Comparison of ENCODE assay signal across 20 cellular contexts in genomic region chr5:164741376-164741775, GRCh38.
DNase-seq lines count a peak whose midpoint lies in the region; ATAC-seq and TF ChIP-seq lines count a peak whose summit lies in the region.
"Had no signal": no experiment of that assay in that cellular context is flagged by ENCODE, and none has a peak within 500 bp of the region (broad histone marks: within the 10 kb centered on the region; RNA-seq: fewer than 3 reads in every experiment).

No MANE protein-coding gene starts in this region.

- no peak overlapping the region for H3K4me3 Mint-ChIP-seq in activated CD8-positive, alpha-beta memory T cell treated with anti-CD3 and anti-CD28 coated beads, Interleukin-2, amount 10 ng/mL, durations not matched to agents 7 days and 5 days
- H3K4me3 Mint-ChIP-seq: activated T-helper 1 cell treated with anti-CD3 and anti-CD28 coated beads, Interleukin-12 subunit alpha, Interleukin-12 subunit beta, Interleukin-2, Interleukin-4 antibody, amounts not matched to agents 30 ng/mL and 10 ng/mL and 1 ng/mL, durations not matched to agents 14 hours and 24 hours and 36 hours had no signal

- H3K4me1 ChIP-seq in left ventricle myocardium inferior, result no peaks in the 10 kb centered on the region
- H3K4me1 ChIP-seq: adrenal gland, gastrocnemius medialis, lower lobe of right lung, prostate gland, spleen had no signal

- intact Hi-C loops in left ventricle myocardium inferior (cut with micrococcal nuclease), result no loop called here

- no peaks in the 10 kb centered on the region for H3K27me3 Mint-ChIP-seq in activated CD8-positive, alpha-beta memory T cell treated with anti-CD3 and anti-CD28 coated beads, Interleukin-2, amount 10 ng/mL, durations not matched to agents 7 days and 5 days
- H3K27me3 Mint-ChIP-seq: naive thymus-derived CD4-positive, alpha-beta T cell had no signal

- H3K36me3 ChIP-seq in left ventricle myocardium inferior, result no peaks in the 10 kb centered on the region
- H3K36me3 ChIP-seq: adrenal gland, gastrocnemius medialis, lower lobe of right lung, prostate gland, spleen had no signal

- no peaks in the 10 kb centered on the region for H3K36me3 Mint-ChIP-seq in activated naive CD4-positive, alpha-beta T cell treated with anti-CD3 and anti-CD28 coated beads, Interleukin-2, amount 50 U/mL, for 72 hours
- no peaks in the 10 kb centered on the region for H3K36me3 Mint-ChIP-seq in activated CD8-positive, alpha-beta memory T cell treated with anti-CD3 and anti-CD28 coated beads, Interleukin-2, amount 10 ng/mL, durations not matched to agents 7 days and 5 days
- H3K36me3 Mint-ChIP-seq: naive thymus-derived CD4-positive, alpha-beta T cell had no signal

- no peak for TF ChIP-seq CTCF in left ventricle myocardium inferior (IDR thresholded peaks at IDR 0.05; ENCODE audit: borderline replicate concordance)

- H3K27ac Mint-ChIP-seq in activated naive CD4-positive, alpha-beta T cell treated with anti-CD3 and anti-CD28 coated beads, Interleukin-2, amount 50 U/mL, for 72 hours, result no peak overlapping the region
- no peak overlapping the region for H3K27ac Mint-ChIP-seq in activated CD8-positive, alpha-beta memory T cell treated with anti-CD3 and anti-CD28 coated beads, Interleukin-2, amount 10 ng/mL, durations not matched to agents 7 days and 5 days
- H3K27ac Mint-ChIP-seq: activated T-helper 1 cell treated with anti-CD3 and anti-CD28 coated beads, Interleukin-12 subunit alpha, Interleukin-12 subunit beta, Interleukin-2, Interleukin-4 antibody, amounts not matched to agents 30 ng/mL and 10 ng/mL and 1 ng/mL, durations not matched to agents 14 hours and 24 hours and 36 hours had no signal

- H3K27me3 ChIP-seq in left ventricle myocardium inferior (ENCODE audit: low read depth), result no peaks in the 10 kb centered on the region
- H3K27me3 ChIP-seq: adrenal gland, gastrocnemius medialis, spleen had no signal

- H3K4me3 ChIP-seq in left ventricle myocardium inferior, result no peak overlapping the region
- H3K4me3 ChIP-seq: adrenal gland, gastrocnemius medialis, lower lobe of right lung, prostate gland, spleen had no signal

- peaks cover 3% of the 10 kb centered on the region for H3K9me3 ChIP-seq in left ventricle myocardium inferior (replicated peaks)
- H3K9me3 ChIP-seq: adrenal gland, gastrocnemius medialis, prostate gland, spleen had no signal

- DNase-seq in RPMI8226, result peak; percentile 14
- no peak for DNase-seq in left ventricle myocardium inferior
- DNase-seq in activated naive CD4-positive, alpha-beta T cell treated with anti-CD3 and anti-CD28 coated beads, Interleukin-2, amount 50 U/mL, for 72 hours (ENCODE audit: low spot score in 2 of 2), result no peak
- no peak for DNase-seq in activated CD8-positive, alpha-beta memory T cell treated with anti-CD3 and anti-CD28 coated beads, Interleukin-2, amount 10 ng/mL, durations not matched to agents 7 days and 5 days
- DNase-seq: adrenal gland, cerebellar nuclear complex, gastrocnemius medialis, lower lobe of right lung, MV-4-11, SHP77 treated with DMSO at 0.1 percent for 48 hours, spleen had no signal

- H3K9me3 Mint-ChIP-seq in activated naive CD4-positive, alpha-beta T cell treated with anti-CD3 and anti-CD28 coated beads, Interleukin-2, amount 50 U/mL, for 72 hours, result peaks cover 11 to 12% of the 10 kb centered on the region in 2 donors
- peaks cover 2% of the 10 kb centered on the region for H3K9me3 Mint-ChIP-seq in activated CD8-positive, alpha-beta memory T cell treated with anti-CD3 and anti-CD28 coated beads, Interleukin-2, amount 10 ng/mL, durations not matched to agents 7 days and 5 days (ENCODE audit: low read depth)
- H3K9me3 Mint-ChIP-seq: activated T-helper 1 cell treated with anti-CD3 and anti-CD28 coated beads, Interleukin-12 subunit alpha, Interleukin-12 subunit beta, Interleukin-2, Interleukin-4 antibody, amounts not matched to agents 30 ng/mL and 10 ng/mL and 1 ng/mL, durations not matched to agents 14 hours and 24 hours and 36 hours had no signal

- no peak overlapping the region for H3K27ac ChIP-seq in left ventricle myocardium inferior (replicated peaks)
- H3K27ac ChIP-seq: adrenal gland, gastrocnemius medialis, lower lobe of right lung, prostate gland, spleen had no signal

- ATAC-seq in GM18861 (IDR thresholded peaks at IDR 0.05; ENCODE audit: unreplicated experiment) (peak; percentile 21), GM21423 (IDR thresholded peaks at IDR 0.05; ENCODE audit: unreplicated experiment) (peak; percentile 29), HG03097 (IDR thresholded peaks at IDR 0.05; ENCODE audit: low FRiP score, unreplicated experiment) (peak; percentile 41), GM19351 (IDR thresholded peaks at IDR 0.05; ENCODE audit: unreplicated experiment) (no peak)
- no peak for ATAC-seq in activated naive CD4-positive, alpha-beta T cell treated with anti-CD3 and anti-CD28 coated beads, Interleukin-2, amount 50 U/mL, for 72 hours
- ATAC-seq in activated CD8-positive, alpha-beta memory T cell treated with anti-CD3 and anti-CD28 coated beads, Interleukin-2, amount 10 ng/mL, durations not matched to agents 7 days and 5 days, result no peak
- ATAC-seq: gastrocnemius medialis; HCT116; HepG2; lower lobe of right lung; naive thymus-derived CD4-positive, alpha-beta T cell had no signal

- CTCF ChIA-PET in activated CD8-positive, alpha-beta memory T cell treated with anti-CD3 and anti-CD28 coated beads, Interleukin-2, amount 10 ng/mL, durations not matched to agents 7 days and 5 days (lab: Charles Lee), result no interaction called here

- H3K4me1 Mint-ChIP-seq in activated CD8-positive, alpha-beta memory T cell treated with anti-CD3 and anti-CD28 coated beads, Interleukin-2, amount 10 ng/mL, durations not matched to agents 7 days and 5 days, result no peaks in the 10 kb centered on the region

Comparison
In these comparisons a context has a peak if more than half of its experiments do, and no peak if none do; other contexts are left out.
1. ATAC-seq: peak in GM18861 (single experiment), GM21423 (single experiment) and HG03097 (single experiment); none in activated naive CD4-positive, alpha-beta T cell treated with anti-CD3 and anti-CD28 coated beads, Interleukin-2, amount 50 U/mL, for 72 hours (0 of 2), GM19351 (single experiment) and activated CD8-positive, alpha-beta memory T cell treated with anti-CD3 and anti-CD28 coated beads, Interleukin-2, amount 10 ng/mL, durations not matched to agents 7 days and 5 days (single experiment).